Comparison of ENCODE assay signal across 1 cellular context in genomic region chr4:10102981-10103330, GRCh38.
TF ChIP-seq lines count a peak whose summit lies in the region.

No MANE protein-coding gene starts in this region.

TF ChIP-seq in H1, 55 proteins besides CTCF, POLR2A, EP300 and RAD21:
- TF ChIP-seq RNF2 (IDR thresholded peaks at IDR 0.05; ENCODE audit: borderline replicate concordance, low read depth, low read length, missing control alignments, poor library complexity, severe bottlenecking) (no peak), MAFK (IDR thresholded peaks at IDR 0.05; ENCODE audit: low read depth, low read length) (no peak)
TF ChIP-seq in H1: peak in this region for 0.
